2 cellular contexts compared by ENCODE assay signal in the genomic region with DNA sequence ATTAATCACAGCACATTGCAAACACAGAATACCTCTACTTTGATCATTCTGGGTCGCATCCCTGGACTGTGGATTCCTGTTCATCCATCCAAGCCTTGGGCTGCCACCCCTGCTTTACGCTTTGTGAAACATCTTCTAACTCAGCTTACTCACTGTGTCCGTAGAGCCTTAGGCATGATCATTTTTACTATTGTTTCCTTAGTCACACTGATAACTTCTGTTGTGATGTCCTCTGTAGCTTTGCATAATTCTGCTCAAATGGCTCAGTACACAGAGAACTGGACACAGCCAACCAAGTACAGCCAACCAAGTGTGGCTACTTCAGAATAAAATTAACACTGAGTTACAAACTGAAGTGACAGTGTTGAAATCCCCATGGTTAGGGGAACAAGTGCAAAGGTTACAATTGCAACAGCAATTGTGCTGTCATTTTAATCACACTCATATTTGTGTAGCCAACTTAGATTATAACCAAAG.
A peak's percentile ranks its signal among the peaks of the same experiment; 100 is the strongest.
TF ChIP-seq lines count a peak whose summit lies in the region.

No MANE protein-coding gene starts in this region.

TF ChIP-seq in endothelial cell of umbilical vein, 7 proteins besides CTCF, POLR2A, EP300 and RAD21:
- TF ChIP-seq FOS (IDR thresholded peaks at IDR 0.05; ENCODE audit: borderline replicate concordance, insufficient read depth, low read length) (no peak), MYC (IDR thresholded peaks at IDR 0.05; ENCODE audit: low read depth, low read length) (no peak), JUN (IDR thresholded peaks at IDR 0.05; ENCODE audit: borderline replicate concordance, insufficient read depth, insufficient read length, low read depth) (no peak), GATA2 (IDR thresholded peaks at IDR 0.05; ENCODE audit: insufficient read depth, insufficient read length, low read depth, low read length) (no peak), EZH2 (IDR thresholded peaks at IDR 0.05; ENCODE audit: borderline replicate concordance, low read depth, low read length, severe bottlenecking) (no peak), POLR2AphosphoS5 (IDR thresholded peaks at IDR 0.05; ENCODE audit: insufficient read depth, low read depth, low read length) (no peak)
- TF ChIP-seq, protein P1, sequence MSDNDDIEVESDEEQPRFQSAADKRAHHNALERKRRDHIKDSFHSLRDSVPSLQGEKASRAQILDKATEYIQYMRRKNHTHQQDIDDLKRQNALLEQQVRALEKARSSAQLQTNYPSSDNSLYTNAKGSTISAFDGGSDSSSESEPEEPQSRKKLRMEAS (IDR thresholded peaks at IDR 0.05; ENCODE audit: insufficient read depth, insufficient read length): no peak

TF ChIP-seq in HepG2, 621 proteins besides CTCF, POLR2A, EP300 and RAD21 (continues in another document):
- TF ChIP-seq ELF1 (CRISPR knock-in tag; IDR thresholded peaks at IDR 0.05): no peak
- TF ChIP-seq ZNF891 (CRISPR knock-in tag; IDR thresholded peaks at IDR 0.05): no peak
- TF ChIP-seq, protein P2, sequence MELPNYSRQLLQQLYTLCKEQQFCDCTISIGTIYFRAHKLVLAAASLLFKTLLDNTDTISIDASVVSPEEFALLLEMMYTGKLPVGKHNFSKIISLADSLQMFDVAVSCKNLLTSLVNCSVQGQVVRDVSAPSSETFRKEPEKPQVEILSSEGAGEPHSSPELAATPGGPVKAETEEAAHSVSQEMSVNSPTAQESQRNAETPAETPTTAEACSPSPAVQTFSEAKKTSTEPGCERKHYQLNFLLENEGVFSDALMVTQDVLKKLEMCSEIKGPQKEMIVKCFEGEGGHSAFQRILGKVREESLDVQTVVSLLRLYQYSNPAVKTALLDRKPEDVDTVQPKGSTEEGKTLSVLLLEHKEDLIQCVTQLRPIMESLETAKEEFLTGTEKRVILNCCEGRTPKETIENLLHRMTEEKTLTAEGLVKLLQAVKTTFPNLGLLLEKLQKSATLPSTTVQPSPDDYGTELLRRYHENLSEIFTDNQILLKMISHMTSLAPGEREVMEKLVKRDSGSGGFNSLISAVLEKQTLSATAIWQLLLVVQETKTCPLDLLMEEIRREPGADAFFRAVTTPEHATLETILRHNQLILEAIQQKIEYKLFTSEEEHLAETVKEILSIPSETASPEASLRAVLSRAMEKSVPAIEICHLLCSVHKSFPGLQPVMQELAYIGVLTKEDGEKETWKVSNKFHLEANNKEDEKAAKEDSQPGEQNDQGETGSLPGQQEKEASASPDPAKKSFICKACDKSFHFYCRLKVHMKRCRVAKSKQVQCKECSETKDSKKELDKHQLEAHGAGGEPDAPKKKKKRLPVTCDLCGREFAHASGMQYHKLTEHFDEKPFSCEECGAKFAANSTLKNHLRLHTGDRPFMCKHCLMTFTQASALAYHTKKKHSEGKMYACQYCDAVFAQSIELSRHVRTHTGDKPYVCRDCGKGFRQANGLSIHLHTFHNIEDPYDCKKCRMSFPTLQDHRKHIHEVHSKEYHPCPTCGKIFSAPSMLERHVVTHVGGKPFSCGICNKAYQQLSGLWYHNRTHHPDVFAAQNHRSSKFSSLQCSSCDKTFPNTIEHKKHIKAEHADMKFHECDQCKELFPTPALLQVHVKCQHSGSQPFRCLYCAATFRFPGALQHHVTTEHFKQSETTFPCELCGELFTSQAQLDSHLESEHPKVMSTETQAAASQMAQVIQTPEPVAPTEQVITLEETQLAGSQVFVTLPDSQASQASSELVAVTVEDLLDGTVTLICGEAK (IDR thresholded peaks at IDR 0.05): no peak
- TF ChIP-seq, protein P2 (CRISPR knock-in tag; IDR thresholded peaks at IDR 0.05): no peak
- TF ChIP-seq HOXA3 (CRISPR knock-in tag; IDR thresholded peaks at IDR 0.05): 0 out of 2 replicates have a peak, but pooled peaks have one; percentile 24
- no peak for TF ChIP-seq ZSCAN31 (CRISPR knock-in tag; IDR thresholded peaks at IDR 0.05; ENCODE audit: low read depth)
- TF ChIP-seq, protein P3, sequence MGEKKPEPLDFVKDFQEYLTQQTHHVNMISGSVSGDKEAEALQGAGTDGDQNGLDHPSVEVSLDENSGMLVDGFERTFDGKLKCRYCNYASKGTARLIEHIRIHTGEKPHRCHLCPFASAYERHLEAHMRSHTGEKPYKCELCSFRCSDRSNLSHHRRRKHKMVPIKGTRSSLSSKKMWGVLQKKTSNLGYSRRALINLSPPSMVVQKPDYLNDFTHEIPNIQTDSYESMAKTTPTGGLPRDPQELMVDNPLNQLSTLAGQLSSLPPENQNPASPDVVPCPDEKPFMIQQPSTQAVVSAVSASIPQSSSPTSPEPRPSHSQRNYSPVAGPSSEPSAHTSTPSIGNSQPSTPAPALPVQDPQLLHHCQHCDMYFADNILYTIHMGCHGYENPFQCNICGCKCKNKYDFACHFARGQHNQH (CRISPR knock-in tag; IDR thresholded peaks at IDR 0.05): no peak
- no peak for TF ChIP-seq SATB2 (CRISPR knock-in tag; IDR thresholded peaks at IDR 0.05)
- TF ChIP-seq, protein P4, sequence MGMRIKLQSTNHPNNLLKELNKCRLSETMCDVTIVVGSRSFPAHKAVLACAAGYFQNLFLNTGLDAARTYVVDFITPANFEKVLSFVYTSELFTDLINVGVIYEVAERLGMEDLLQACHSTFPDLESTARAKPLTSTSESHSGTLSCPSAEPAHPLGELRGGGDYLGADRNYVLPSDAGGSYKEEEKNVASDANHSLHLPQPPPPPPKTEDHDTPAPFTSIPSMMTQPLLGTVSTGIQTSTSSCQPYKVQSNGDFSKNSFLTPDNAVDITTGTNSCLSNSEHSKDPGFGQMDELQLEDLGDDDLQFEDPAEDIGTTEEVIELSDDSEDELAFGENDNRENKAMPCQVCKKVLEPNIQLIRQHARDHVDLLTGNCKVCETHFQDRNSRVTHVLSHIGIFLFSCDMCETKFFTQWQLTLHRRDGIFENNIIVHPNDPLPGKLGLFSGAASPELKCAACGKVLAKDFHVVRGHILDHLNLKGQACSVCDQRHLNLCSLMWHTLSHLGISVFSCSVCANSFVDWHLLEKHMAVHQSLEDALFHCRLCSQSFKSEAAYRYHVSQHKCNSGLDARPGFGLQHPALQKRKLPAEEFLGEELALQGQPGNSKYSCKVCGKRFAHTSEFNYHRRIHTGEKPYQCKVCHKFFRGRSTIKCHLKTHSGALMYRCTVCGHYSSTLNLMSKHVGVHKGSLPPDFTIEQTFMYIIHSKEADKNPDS (CRISPR knock-in tag; IDR thresholded peaks at IDR 0.05): no peak
- no peak for TF ChIP-seq ZNF629 (CRISPR knock-in tag; conservative IDR thresholded peaks at IDR 0.05)
- TF ChIP-seq, protein P5, sequence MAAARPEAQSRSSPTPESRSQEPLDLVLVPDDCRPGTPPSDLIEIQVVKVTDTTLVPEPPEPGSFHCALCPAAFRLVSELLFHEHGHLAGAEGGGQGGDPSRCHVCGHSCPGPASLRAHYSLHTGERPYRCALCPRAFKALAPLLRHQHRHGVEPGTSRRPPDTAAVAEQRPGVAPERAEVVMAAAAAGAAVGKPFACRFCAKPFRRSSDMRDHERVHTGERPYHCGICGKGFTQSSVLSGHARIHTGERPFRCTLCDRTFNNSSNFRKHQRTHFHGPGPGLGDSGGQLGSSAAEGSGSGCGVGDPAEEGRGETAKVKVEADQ (CRISPR knock-in tag; IDR thresholded peaks at IDR 0.05; ENCODE audit: borderline replicate concordance): no peak
- TF ChIP-seq RBM39 (IDR thresholded peaks at IDR 0.05; ENCODE audit: low read depth, low read length, poor library complexity, severe bottlenecking): no peak
- TF ChIP-seq ZNF430 (CRISPR knock-in tag; IDR thresholded peaks at IDR 0.05): no peak
- TF ChIP-seq, protein P6, sequence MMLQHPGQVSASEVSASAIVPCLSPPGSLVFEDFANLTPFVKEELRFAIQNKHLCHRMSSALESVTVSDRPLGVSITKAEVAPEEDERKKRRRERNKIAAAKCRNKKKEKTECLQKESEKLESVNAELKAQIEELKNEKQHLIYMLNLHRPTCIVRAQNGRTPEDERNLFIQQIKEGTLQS (CRISPR knock-in tag; IDR thresholded peaks at IDR 0.05): no peak
- TF ChIP-seq HMG20A (CRISPR knock-in tag; IDR thresholded peaks at IDR 0.05; ENCODE audit: borderline replicate concordance): peak; percentile 32; the same call in 1 of the 2 replicates
- no peak for TF ChIP-seq ZNF674 (CRISPR knock-in tag; IDR thresholded peaks at IDR 0.05; ENCODE audit: low read depth)
- no peak for TF ChIP-seq ZNF20 (CRISPR knock-in tag; IDR thresholded peaks at IDR 0.05)
- TF ChIP-seq FOXA3 (CRISPR knock-in tag; IDR thresholded peaks at IDR 0.05): peak; percentile 22; the same call in 1 of the 2 replicates
- TF ChIP-seq, protein P7, sequence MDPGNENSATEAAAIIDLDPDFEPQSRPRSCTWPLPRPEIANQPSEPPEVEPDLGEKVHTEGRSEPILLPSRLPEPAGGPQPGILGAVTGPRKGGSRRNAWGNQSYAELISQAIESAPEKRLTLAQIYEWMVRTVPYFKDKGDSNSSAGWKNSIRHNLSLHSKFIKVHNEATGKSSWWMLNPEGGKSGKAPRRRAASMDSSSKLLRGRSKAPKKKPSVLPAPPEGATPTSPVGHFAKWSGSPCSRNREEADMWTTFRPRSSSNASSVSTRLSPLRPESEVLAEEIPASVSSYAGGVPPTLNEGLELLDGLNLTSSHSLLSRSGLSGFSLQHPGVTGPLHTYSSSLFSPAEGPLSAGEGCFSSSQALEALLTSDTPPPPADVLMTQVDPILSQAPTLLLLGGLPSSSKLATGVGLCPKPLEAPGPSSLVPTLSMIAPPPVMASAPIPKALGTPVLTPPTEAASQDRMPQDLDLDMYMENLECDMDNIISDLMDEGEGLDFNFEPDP (CRISPR knock-in tag; conservative IDR thresholded peaks at IDR 0.05): no peak
- TF ChIP-seq ATM (IDR thresholded peaks at IDR 0.05; ENCODE audit: borderline replicate concordance): no peak
- TF ChIP-seq, protein P8, sequence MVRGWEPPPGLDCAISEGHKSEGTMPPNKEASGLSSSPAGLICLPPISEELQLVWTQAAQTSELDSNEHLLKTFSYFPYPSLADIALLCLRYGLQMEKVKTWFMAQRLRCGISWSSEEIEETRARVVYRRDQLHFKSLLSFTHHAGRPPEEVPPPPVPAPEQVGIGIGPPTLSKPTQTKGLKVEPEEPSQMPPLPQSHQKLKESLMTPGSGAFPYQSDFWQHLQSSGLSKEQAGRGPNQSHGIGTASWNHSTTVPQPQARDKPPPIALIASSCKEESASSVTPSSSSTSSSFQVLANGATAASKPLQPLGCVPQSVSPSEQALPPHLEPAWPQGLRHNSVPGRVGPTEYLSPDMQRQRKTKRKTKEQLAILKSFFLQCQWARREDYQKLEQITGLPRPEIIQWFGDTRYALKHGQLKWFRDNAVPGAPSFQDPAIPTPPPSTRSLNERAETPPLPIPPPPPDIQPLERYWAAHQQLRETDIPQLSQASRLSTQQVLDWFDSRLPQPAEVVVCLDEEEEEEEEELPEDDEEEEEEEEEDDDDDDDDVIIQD (CRISPR knock-in tag; IDR thresholded peaks at IDR 0.05; ENCODE audit: low read depth): no peak
- TF ChIP-seq ZNF235 (CRISPR knock-in tag; IDR thresholded peaks at IDR 0.05; ENCODE audit: borderline replicate concordance): no peak
- no peak for TF ChIP-seq ZBTB3 (CRISPR knock-in tag; IDR thresholded peaks at IDR 0.05; ENCODE audit: borderline replicate concordance, low read depth)
- TF ChIP-seq PITX1 (CRISPR knock-in tag; IDR thresholded peaks at IDR 0.05): no peak
- peak; percentile 24; the same call in 1 of the 2 replicates for TF ChIP-seq KAT8 (CRISPR knock-in tag; IDR thresholded peaks at IDR 0.05)
- no peak for TF ChIP-seq ZFY (CRISPR knock-in tag; IDR thresholded peaks at IDR 0.05)
- no peak for TF ChIP-seq ZNF772 (CRISPR knock-in tag; IDR thresholded peaks at IDR 0.05)
- TF ChIP-seq, protein P9, sequence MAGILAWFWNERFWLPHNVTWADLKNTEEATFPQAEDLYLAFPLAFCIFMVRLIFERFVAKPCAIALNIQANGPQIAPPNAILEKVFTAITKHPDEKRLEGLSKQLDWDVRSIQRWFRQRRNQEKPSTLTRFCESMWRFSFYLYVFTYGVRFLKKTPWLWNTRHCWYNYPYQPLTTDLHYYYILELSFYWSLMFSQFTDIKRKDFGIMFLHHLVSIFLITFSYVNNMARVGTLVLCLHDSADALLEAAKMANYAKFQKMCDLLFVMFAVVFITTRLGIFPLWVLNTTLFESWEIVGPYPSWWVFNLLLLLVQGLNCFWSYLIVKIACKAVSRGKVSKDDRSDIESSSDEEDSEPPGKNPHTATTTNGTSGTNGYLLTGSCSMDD (CRISPR knock-in tag; IDR thresholded peaks at IDR 0.05): no peak
- TF ChIP-seq HDAC2 (CRISPR knock-in tag; IDR thresholded peaks at IDR 0.05): peak; percentile 14; the same call in 1 of the 2 replicates
- TF ChIP-seq BHLHE40 (IDR thresholded peaks at IDR 0.05; ENCODE audit: low read length): no peak
- TF ChIP-seq, protein P10, sequence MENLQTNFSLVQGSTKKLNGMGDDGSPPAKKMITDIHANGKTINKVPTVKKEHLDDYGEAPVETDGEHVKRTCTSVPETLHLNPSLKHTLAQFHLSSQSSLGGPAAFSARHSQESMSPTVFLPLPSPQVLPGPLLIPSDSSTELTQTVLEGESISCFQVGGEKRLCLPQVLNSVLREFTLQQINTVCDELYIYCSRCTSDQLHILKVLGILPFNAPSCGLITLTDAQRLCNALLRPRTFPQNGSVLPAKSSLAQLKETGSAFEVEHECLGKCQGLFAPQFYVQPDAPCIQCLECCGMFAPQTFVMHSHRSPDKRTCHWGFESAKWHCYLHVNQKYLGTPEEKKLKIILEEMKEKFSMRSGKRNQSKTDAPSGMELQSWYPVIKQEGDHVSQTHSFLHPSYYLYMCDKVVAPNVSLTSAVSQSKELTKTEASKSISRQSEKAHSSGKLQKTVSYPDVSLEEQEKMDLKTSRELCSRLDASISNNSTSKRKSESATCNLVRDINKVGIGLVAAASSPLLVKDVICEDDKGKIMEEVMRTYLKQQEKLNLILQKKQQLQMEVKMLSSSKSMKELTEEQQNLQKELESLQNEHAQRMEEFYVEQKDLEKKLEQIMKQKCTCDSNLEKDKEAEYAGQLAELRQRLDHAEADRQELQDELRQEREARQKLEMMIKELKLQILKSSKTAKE (CRISPR knock-in tag; IDR thresholded peaks at IDR 0.05; ENCODE audit: borderline replicate concordance): no peak
